Comparison of ENCODE assay signal across 15 cellular contexts in the genomic region with DNA sequence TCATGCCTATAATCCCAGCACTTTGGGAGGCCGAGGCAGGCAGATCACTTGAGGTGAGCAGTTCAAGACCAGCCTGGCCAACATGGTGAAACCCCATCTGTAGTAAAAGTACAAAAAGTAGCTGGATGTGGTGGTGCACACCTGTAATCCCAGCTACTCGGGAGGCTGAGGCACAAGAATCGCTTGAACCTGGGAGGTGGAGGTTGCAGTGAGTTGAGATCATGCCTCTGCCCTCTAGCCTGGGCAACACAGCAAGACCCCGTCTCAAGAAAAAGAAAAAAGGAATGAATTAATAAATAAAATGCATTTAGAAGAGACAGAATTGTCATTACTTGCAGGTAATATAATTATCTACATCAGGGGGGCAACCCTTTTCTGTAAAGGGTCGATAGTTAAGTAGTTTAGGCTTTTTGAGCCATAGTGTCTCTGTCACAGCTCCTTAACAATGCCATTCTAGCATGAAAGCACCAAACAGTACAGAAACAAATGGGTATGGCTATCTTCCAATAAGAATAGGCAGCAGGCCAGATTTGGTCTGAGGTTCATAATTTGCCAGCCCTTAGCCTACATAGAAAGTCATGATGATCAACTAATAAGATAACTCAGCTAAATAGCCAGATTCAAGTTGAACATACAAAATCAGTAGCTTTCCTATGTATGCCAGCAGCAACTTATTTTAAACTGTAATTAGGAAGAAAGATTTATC. TPM values are rescaled to one million over a fixed set of nuclear protein-coding genes. Genes with fewer than 3 reads are reported as not detected.
DNase-seq lines count a peak whose midpoint lies in the region; ATAC-seq lines count a peak whose summit lies in the region.
"Had no signal": no experiment of that assay in that cellular context is flagged by ENCODE, and none has a peak within 500 bp of the region (broad histone marks: within the 10 kb centered on the region; RNA-seq: fewer than 3 reads in every experiment).

No MANE protein-coding gene starts in this region.

- DNase-seq in DMS 273 (lab: John Stamatoyannopoulos, UW; ENCODE audit: unreplicated experiment) (peak; percentile 36), DMS 273 treated with DMSO at 0.1 percent for 48 hours (lab: John Stamatoyannopoulos, UW) (no peak), NCI-H446 (lab: John Stamatoyannopoulos, UW) (peak; percentile 63 to 77), pulmonary artery endothelial cell (ENCODE audit: low read depth, low spot score) (peak; percentile 17), LoVo (ENCODE audit: low spot score) (no peak), UCSD-AML1 (lab: John Stamatoyannopoulos, UW; ENCODE audit: unreplicated experiment) (no peak)
- DNase-seq: activated CD4-positive, CD25-positive, alpha-beta regulatory T cell; effector CD8-positive, alpha-beta T cell; left cardiac atrium; NCI-H774; nephron progenitor cell; stimulated activated CD4-positive, alpha-beta T cell treated with anti-CD3 and anti-CD28 coated beads, Interleukin-12 subunit alpha, Interleukin-12 subunit beta, amount 100 ng/mL, for 4 hours had no signal

- no peaks in the 10 kb centered on the region for H3K4me1 ChIP-seq in endocrine pancreas (ENCODE audit: control insufficient read depth, insufficient read depth, low read length)

- H3K36me3 ChIP-seq in endocrine pancreas (ENCODE audit: control insufficient read depth, insufficient read depth, low read length), result no peaks in the 10 kb centered on the region

- no peaks in the 10 kb centered on the region for H3K9me3 ChIP-seq in endocrine pancreas (ENCODE audit: control insufficient read depth, low read length)
- H3K9me3 ChIP-seq: tibial nerve had no signal

- H3K27me3 ChIP-seq in endocrine pancreas (ENCODE audit: control insufficient read depth, insufficient read depth, low read length), result no peaks in the 10 kb centered on the region
- H3K27me3 ChIP-seq: tibial nerve had no signal

- no peak for ATAC-seq in HG03097 (IDR thresholded peaks at IDR 0.05; ENCODE audit: low FRiP score, unreplicated experiment)
- ATAC-seq: left cardiac atrium had no signal

- H3K9ac ChIP-seq in endocrine pancreas (ENCODE audit: control insufficient read depth, insufficient read depth, low read length), result peak overlapping the region; percentile 13

- H3K4me3 ChIP-seq in endocrine pancreas (ENCODE audit: control insufficient read depth, insufficient read depth, low read length), result no peak overlapping the region
- H3K4me3 ChIP-seq: tibial nerve had no signal

RNA-seq across cellular contexts. Expression of gene RPRD2, which starts 56.8 kb away (rescaled TPM):
- 6.5 and 7.8 TPM in 2 replicates for total RNA-seq in pulmonary artery endothelial cell

Comparison
In these comparisons a context has a peak if more than half of its experiments do, and no peak if none do; other contexts are left out.
1. DNase-seq: peak in DMS 273 (single experiment), NCI-H446 (2 of 2) and pulmonary artery endothelial cell (single experiment); none in DMS 273 treated with DMSO at 0.1 percent for 48 hours (single experiment), LoVo (single experiment) and UCSD-AML1 (single experiment).